In genomic region chr16:28823719-28824547, GRCh38 we compare ENCODE assay signal across 8 cellular contexts. TPM values are rescaled to one million over a fixed set of nuclear protein-coding genes. Genes with fewer than 3 reads are reported as not detected.
DNase-seq lines count a peak whose midpoint lies in the region; ATAC-seq and TF ChIP-seq lines count a peak whose summit lies in the region.

No MANE protein-coding gene starts in this region.

- H3K27ac ChIP-seq in C4-2B (peak overlapping the region; percentile 99), coronary artery (peak overlapping the region; percentile 97 to 100)

- peak overlapping the region; percentile 98 for H3K27ac Mint-ChIP-seq in activated CD4-positive, alpha-beta T cell treated with anti-CD3 and anti-CD28 coated beads, Interleukin-2, amount 10 ng/mL, durations not matched to agents 7 days and 5 days

- POLR2A ChIA-PET in activated CD4-positive, alpha-beta T cell treated with anti-CD3 and anti-CD28 coated beads, Interleukin-2, amount 10 ng/mL, durations not matched to agents 7 days and 5 days (lab: Charles Lee), result interaction anchor here (0.6 to 1.0 kb wide), 2 partner anchors 23 to 99 kb away, joined by 3 read pairs; no protein-coding TSS in a partner anchor

- H3K4me3 Mint-ChIP-seq in activated CD4-positive, alpha-beta T cell treated with anti-CD3 and anti-CD28 coated beads, Interleukin-2, amount 10 ng/mL, durations not matched to agents 7 days and 5 days, result peak overlapping the region; percentile 94

- no peaks in the 10 kb centered on the region for H3K9me3 Mint-ChIP-seq in activated CD4-positive, alpha-beta T cell treated with anti-CD3 and anti-CD28 coated beads, Interleukin-2, amount 10 ng/mL, durations not matched to agents 7 days and 5 days

- CTCF ChIA-PET in activated CD4-positive, alpha-beta T cell treated with anti-CD3 and anti-CD28 coated beads, Interleukin-2, amount 10 ng/mL, durations not matched to agents 7 days and 5 days (lab: Charles Lee), result interaction anchor here (1.0 kb wide), 1 partner anchor 22 kb away, joined by 4 read pairs; the partner anchor contains the start of gene TUFM

- ATAC-seq in GM19351 (IDR thresholded peaks at IDR 0.05; ENCODE audit: unreplicated experiment), result peak; percentile 65
- peak; percentile 45 for ATAC-seq in HG03520 (IDR thresholded peaks at IDR 0.05; ENCODE audit: unreplicated experiment)
- ATAC-seq in left lobe of liver, result peak; percentile 85

- H3K4me3 ChIP-seq in coronary artery, result peak overlapping the region; percentile 100

- DNase-seq in NCI-H526 treated with DMSO at 0.1 percent for 48 hours (lab: John Stamatoyannopoulos, UW) (peak; percentile 89), coronary artery (ENCODE audit: low spot score) (peak; percentile 99), left lobe of liver (ENCODE audit: low spot score) (peak; percentile 95)
- peak; percentile 96 for DNase-seq in activated CD4-positive, alpha-beta T cell treated with anti-CD3 and anti-CD28 coated beads, Interleukin-2, amount 10 ng/mL, durations not matched to agents 7 days and 5 days
- DNase-seq in stimulated activated CD4-positive, alpha-beta T cell treated with anti-CD3 and anti-CD28 coated beads, Interleukin-1b, Interleukin-23, amount 100 ng/mL, for 48 hours, result peak; percentile 98

- no peaks in the 10 kb centered on the region for H3K27me3 Mint-ChIP-seq in activated CD4-positive, alpha-beta T cell treated with anti-CD3 and anti-CD28 coated beads, Interleukin-2, amount 10 ng/mL, durations not matched to agents 7 days and 5 days

- H3K36me3 Mint-ChIP-seq in activated CD4-positive, alpha-beta T cell treated with anti-CD3 and anti-CD28 coated beads, Interleukin-2, amount 10 ng/mL, durations not matched to agents 7 days and 5 days (ENCODE audit: low read depth), result peaks cover 50% of the 10 kb centered on the region

- peaks cover 43% of the 10 kb centered on the region for H3K4me1 Mint-ChIP-seq in activated CD4-positive, alpha-beta T cell treated with anti-CD3 and anti-CD28 coated beads, Interleukin-2, amount 10 ng/mL, durations not matched to agents 7 days and 5 days

- TF ChIP-seq CTCF in C4-2B (conservative IDR thresholded peaks at IDR 0.05) (no peak), coronary artery (IDR thresholded peaks at IDR 0.05) (no peak)

RNA-seq across cellular contexts. Expression of gene ATXN2L, which starts 1.1 kb away (rescaled TPM):
- 100 to 1,000 TPM; 257 to 265 TPM for total RNA-seq in activated CD4-positive, alpha-beta T cell treated with anti-CD3 and anti-CD28 coated beads, Interleukin-2, amount 10 ng/mL, durations not matched to agents 7 days and 5 days
- total RNA-seq in left lobe of liver, result 50.1 TPM

RNA-seq across cellular contexts. Expression of gene TUFM, which starts 22.2 kb away (rescaled TPM):
- total RNA-seq in activated CD4-positive, alpha-beta T cell treated with anti-CD3 and anti-CD28 coated beads, Interleukin-2, amount 10 ng/mL, durations not matched to agents 7 days and 5 days, result 100 to 1,000 TPM; 105 to 125 TPM
- total RNA-seq in left lobe of liver, result 177 TPM

RNA-seq across cellular contexts. Expression of gene SH2B1, which starts 39.7 kb away (rescaled TPM):
- total RNA-seq in activated CD4-positive, alpha-beta T cell treated with anti-CD3 and anti-CD28 coated beads, Interleukin-2, amount 10 ng/mL, durations not matched to agents 7 days and 5 days, result 10 to 100 TPM; 62.6 to 66.6 TPM
- 30.8 TPM for total RNA-seq in left lobe of liver

RNA-seq across cellular contexts. Expression of gene ATP2A1, which starts 54.4 kb away (rescaled TPM):
- total RNA-seq in activated CD4-positive, alpha-beta T cell treated with anti-CD3 and anti-CD28 coated beads, Interleukin-2, amount 10 ng/mL, durations not matched to agents 7 days and 5 days, result 1 to 10 TPM; 1.3 to 2.7 TPM
- 1.4 TPM for total RNA-seq in left lobe of liver

Comparison
In these comparisons a context has a peak if more than half of its experiments do, and no peak if none do; other contexts are left out.
1. Peak in every context shown above with its lines: DNase-seq, ATAC-seq, H3K4me3 ChIP-seq and H3K27ac ChIP-seq.